ENCODE assay signal across 9 cellular contexts in genomic region chr4:104451573-104451972, GRCh38. TPM values are rescaled to one million over a fixed set of nuclear protein-coding genes. Genes with fewer than 3 reads are reported as not detected.
DNase-seq lines count a peak whose midpoint lies in the region; ATAC-seq and TF ChIP-seq lines count a peak whose summit lies in the region.
"Had no signal": no experiment of that assay in that cellular context is flagged by ENCODE, and none has a peak within 500 bp of the region (broad histone marks: within the 10 kb centered on the region; RNA-seq: fewer than 3 reads in every experiment).

No MANE protein-coding gene starts in this region.

- no peaks in the 10 kb centered on the region for H3K9me3 Mint-ChIP-seq in WTC11
- H3K9me3 Mint-ChIP-seq in neural crest cell = no peaks in the 10 kb centered on the region

- H3K36me3 Mint-ChIP-seq in WTC11 (no peaks in the 10 kb centered on the region), neural crest cell (ENCODE audit: low read depth) (no peaks in the 10 kb centered on the region)
- H3K36me3 Mint-ChIP-seq: naive B cell had no signal

- CTCF ChIA-PET in WTC11 (lab: Charles Lee) = interaction anchor here (1.1 kb wide), 2 partner anchors 12 to 34 kb away, joined by 3 to 4 read pairs; no protein-coding TSS in a partner anchor

- no peak for TF ChIP-seq CTCF in WTC11 (IDR thresholded peaks at IDR 0.05)
- TF ChIP-seq CTCF in neural crest cell (conservative IDR thresholded peaks at IDR 0.05) = peak; percentile 55
- TF ChIP-seq CTCF in upper lobe of left lung (IDR thresholded peaks at IDR 0.05) = peak in 1 of 6 experiments; percentile 8

- no peak for TF ChIP-seq POLR2A in upper lobe of left lung (IDR thresholded peaks at IDR 0.05)

- H3K27me3 ChIP-seq in upper lobe of left lung = no peaks in the 10 kb centered on the region

- H3K4me1 ChIP-seq in upper lobe of left lung = no peaks in the 10 kb centered on the region

- H3K4me3 ChIP-seq in upper lobe of left lung = no peak overlapping the region

- 38 to 43% methylated on average over 1 of the region's 1 CpG for WGBS in upper lobe of left lung, 2 donors

- ATAC-seq in GM18868 (IDR thresholded peaks at IDR 0.05; ENCODE audit: unreplicated experiment) (peak; percentile 77), HG03103 (IDR thresholded peaks at IDR 0.05; ENCODE audit: low read depth, unreplicated experiment) (peak; percentile 81), WTC11 (peak; percentile 83), GM18519 (IDR thresholded peaks at IDR 0.05; ENCODE audit: low FRiP score, unreplicated experiment) (no peak), upper lobe of left lung (ENCODE audit: low FRiP score in 2 of 2) (no peak)

- no peak overlapping the region for H3K27ac ChIP-seq in upper lobe of left lung

- POLR2A ChIA-PET in WTC11 (lab: Charles Lee) = no interaction called here

- no peak for DNase-seq in WTC11 (ENCODE audit: low spot score)
- no peak for DNase-seq in neural crest cell (ENCODE audit: low read depth, low spot score)
- no peak for DNase-seq in NCI-H510A (lab: John Stamatoyannopoulos, UW)
- DNase-seq in germinal center (ENCODE audit: low spot score) = no peak
- no peak for DNase-seq in upper lobe of left lung
- DNase-seq: naive B cell had no signal

- TF ChIP-seq EP300 in upper lobe of left lung (IDR thresholded peaks at IDR 0.05) = no peak

- no peak overlapping the region for H3K27ac Mint-ChIP-seq in WTC11
- H3K27ac Mint-ChIP-seq in neural crest cell (ENCODE audit: unreplicated experiment) = no peak overlapping the region
- H3K27ac Mint-ChIP-seq: naive B cell had no signal

- H3K9me3 ChIP-seq in upper lobe of left lung = no peaks in the 10 kb centered on the region

- H3K4me3 Mint-ChIP-seq in WTC11 (no peak overlapping the region), neural crest cell (no peak overlapping the region)
- H3K4me3 Mint-ChIP-seq: naive B cell had no signal

- H3K36me3 ChIP-seq in upper lobe of left lung = no peaks in the 10 kb centered on the region

- H3K27me3 Mint-ChIP-seq in WTC11 (ENCODE audit: low read depth) (no peaks in the 10 kb centered on the region), neural crest cell (ENCODE audit: low read depth) (no peaks in the 10 kb centered on the region)
- H3K27me3 Mint-ChIP-seq: naive B cell had no signal

- H3K4me1 Mint-ChIP-seq in WTC11 (peaks cover 7% of the 10 kb centered on the region), neural crest cell (peaks cover 11% of the 10 kb centered on the region)
- H3K4me1 Mint-ChIP-seq: naive B cell had no signal

TF ChIP-seq in WTC11, 78 proteins besides CTCF, POLR2A, EP300 and RAD21:
- TF ChIP-seq ATF1 (CRISPR knock-in tag; IDR thresholded peaks at IDR 0.05) (no peak), TEAD4 (CRISPR knock-in tag; IDR thresholded peaks at IDR 0.05) (no peak), NR1H2 (CRISPR knock-in tag; IDR thresholded peaks at IDR 0.05) (no peak), IRF2 (CRISPR knock-in tag; IDR thresholded peaks at IDR 0.05; ENCODE audit: borderline replicate concordance, low read depth) (no peak), HMGA2 (CRISPR knock-in tag; IDR thresholded peaks at IDR 0.05) (no peak), CDX4 (CRISPR knock-in tag; IDR thresholded peaks at IDR 0.05; ENCODE audit: borderline replicate concordance) (no peak), TP53 (CRISPR knock-in tag; IDR thresholded peaks at IDR 0.05) (no peak), AR (CRISPR knock-in tag; IDR thresholded peaks at IDR 0.05) (no peak), RORB (CRISPR knock-in tag; IDR thresholded peaks at IDR 0.05) (no peak), ZBTB21 (CRISPR knock-in tag; IDR thresholded peaks at IDR 0.05; ENCODE audit: borderline replicate concordance) (no peak), KAT7 (CRISPR knock-in tag; IDR thresholded peaks at IDR 0.05; ENCODE audit: borderline replicate concordance) (no peak)
- TF ChIP-seq, protein P1, sequence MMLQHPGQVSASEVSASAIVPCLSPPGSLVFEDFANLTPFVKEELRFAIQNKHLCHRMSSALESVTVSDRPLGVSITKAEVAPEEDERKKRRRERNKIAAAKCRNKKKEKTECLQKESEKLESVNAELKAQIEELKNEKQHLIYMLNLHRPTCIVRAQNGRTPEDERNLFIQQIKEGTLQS (CRISPR knock-in tag; conservative IDR thresholded peaks at IDR 0.05) = no peak
TF ChIP-seq in WTC11: peak in this region for 0.

RNA-seq across cellular contexts. Expression of gene CXXC4, which starts 43.1 kb away (rescaled TPM):
- total RNA-seq in WTC11 (2021) = 2.4 to 3.3 TPM (median 2.8 TPM) in 3 replicates
- total RNA-seq in neural crest cell = 18.9 and 20.3 TPM in 2 replicates
- 1 to 10 TPM in 5 of 6 donors, under 1 TPM in 1; 0.46 to 3.1 (median 1.3) TPM for total RNA-seq in upper lobe of left lung

Comparison
In these comparisons a context has a peak if more than half of its experiments do, and no peak if none do; other contexts are left out.
1. ATAC-seq: peak in GM18868 (single experiment), HG03103 (single experiment) and WTC11 (single experiment); none in GM18519 (single experiment) and upper lobe of left lung (0 of 2).